Comparison of ENCODE assay signal across 11 cellular contexts in genomic region chr9:130441031-130441430, GRCh38.
"Had no signal": no experiment of that assay in that cellular context is flagged by ENCODE, and none has a peak within 500 bp of the region (broad histone marks: within the 10 kb centered on the region; RNA-seq: fewer than 3 reads in every experiment).

No MANE protein-coding gene starts in this region.

- H3K4me2 ChIP-seq: GM23338 had no signal

- H3K27ac ChIP-seq: GM23248 had no signal

- H3K4me3 ChIP-seq: GM23248, GM23338, HAP-1 had no signal

- H3K27ac Mint-ChIP-seq: GM23338, H9, HFFc6 had no signal

- H2AFZ ChIP-seq: GM23248, GM23338 had no signal

- DNase-seq: GM23248, GOT3, H7, H9, HCEC 1CT, HFFc6 had no signal

- H3K4me3 Mint-ChIP-seq: GM23338, H9, HFFc6 had no signal

- FAIRE-seq: H1, H54 had no signal

- ATAC-seq: GM23338, HCT116 had no signal

- H3K9ac ChIP-seq: GM23248 had no signal

- H3K36me3 ChIP-seq: HAP-1 had no signal
